Comparison of ENCODE assay signal across 17 cellular contexts in the genomic region with DNA sequence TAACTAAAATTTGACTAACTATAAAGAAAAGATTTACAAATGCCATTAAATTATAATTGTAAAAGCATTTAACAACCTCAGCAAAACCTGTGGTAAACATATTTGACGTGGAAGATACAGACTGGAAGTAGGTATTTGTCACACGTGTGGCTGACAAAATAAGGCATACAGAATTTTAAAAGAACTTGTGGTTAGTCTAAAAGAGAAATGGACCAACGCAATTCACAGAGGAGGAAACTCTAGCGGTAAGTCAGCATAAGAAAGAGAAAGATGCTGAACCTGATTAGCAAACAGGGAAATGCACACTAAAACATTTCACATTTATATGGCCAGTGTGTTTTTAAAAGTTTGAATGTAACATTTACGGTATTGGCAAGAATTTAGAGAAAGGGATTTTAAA. TPM values are rescaled to one million over a fixed set of nuclear protein-coding genes. Genes with fewer than 3 reads are reported as not detected.
DNase-seq lines count a peak whose midpoint lies in the region; ATAC-seq, FAIRE-seq and TF ChIP-seq lines count a peak whose summit lies in the region.
"Had no signal": no experiment of that assay in that cellular context is flagged by ENCODE, and none has a peak within 500 bp of the region (broad histone marks: within the 10 kb centered on the region; RNA-seq: fewer than 3 reads in every experiment).

No MANE protein-coding gene starts in this region.

- no peaks in the 10 kb centered on the region for H3K4me1 Mint-ChIP-seq in astrocyte (ENCODE audit: low read depth, unreplicated experiment)
- H3K4me1 Mint-ChIP-seq: CD14-positive monocyte had no signal

- DNase-seq in DND-41 (no peak), GDM1 (lab: John Stamatoyannopoulos, UW) (peak; percentile 29), astrocyte (ENCODE audit: low read depth) (no peak), NOMO-1 treated with dmso at 0.1 percent for 144 hours (lab: John Stamatoyannopoulos, UW; ENCODE audit: unreplicated experiment) (no peak), gastrocnemius medialis (no peak)
- DNase-seq: CD8-positive, alpha-beta T cell; COR-L47; DMS153; DMS79 treated with DMSO at 0.1 percent for 48 hours; GOT3; H9 had no signal

- FAIRE-seq in astrocyte (lab: Jason Lieb, UNC) = peak; percentile 29
- FAIRE-seq: A549, D721Med had no signal

- H3K9me3 ChIP-seq in DND-41 (ENCODE audit: insufficient read depth, low read length, severe bottlenecking) = no peaks in the 10 kb centered on the region
- no peaks in the 10 kb centered on the region for H3K9me3 ChIP-seq in Loucy (ENCODE audit: insufficient read depth, low read depth, low read length)
- no peaks in the 10 kb centered on the region for H3K9me3 ChIP-seq in astrocyte (ENCODE audit: insufficient read depth, low read depth, low read length)
- H3K9me3 ChIP-seq in gastrocnemius medialis = no peaks in the 10 kb centered on the region
- H3K9me3 ChIP-seq: A549 had no signal

- H3K4me2 ChIP-seq in DND-41 (ENCODE audit: insufficient read depth, low read length) (no peak overlapping the region), Loucy (ENCODE audit: low read depth, low read length, poor library complexity, severe bottlenecking) (peak overlapping the region; percentile 73), astrocyte (ENCODE audit: low read length) (no peak overlapping the region)
- H3K4me2 ChIP-seq: A549 had no signal

- H3K27me3 ChIP-seq in DND-41 (ENCODE audit: insufficient read depth, low read length, poor library complexity) = peaks cover 9% of the 10 kb centered on the region
- no peaks in the 10 kb centered on the region for H3K27me3 ChIP-seq in Loucy (ENCODE audit: insufficient read depth, low read length, poor library complexity, severe bottlenecking)
- H3K27me3 ChIP-seq in astrocyte (ENCODE audit: insufficient read depth, low read length) = no peaks in the 10 kb centered on the region
- no peaks in the 10 kb centered on the region for H3K27me3 ChIP-seq in gastrocnemius medialis

- no peaks in the 10 kb centered on the region for H3K9me3 Mint-ChIP-seq in astrocyte (ENCODE audit: unreplicated experiment)
- H3K9me3 Mint-ChIP-seq: CD14-positive monocyte; CD8-positive, alpha-beta T cell; H9 had no signal

- TF ChIP-seq CTCF in DND-41 (IDR thresholded peaks at IDR 0.05; ENCODE audit: borderline replicate concordance, extremely low read depth, low read length, poor library complexity, severe bottlenecking) (no peak), Loucy (conservative IDR thresholded peaks at IDR 0.05; ENCODE audit: low read length) (no peak), astrocyte (IDR thresholded peaks at IDR 0.05; ENCODE audit: insufficient read depth, low read depth, low read length) (no peak), gastrocnemius medialis (IDR thresholded peaks at IDR 0.05 in 4 of 5, conservative IDR thresholded peaks at IDR 0.05 in 1 of 5) (no peak)

- H3K9me2 ChIP-seq in Loucy (replicated peaks; ENCODE audit: low read depth, low read length) = no peaks in the 10 kb centered on the region

- intact Hi-C loops in gastrocnemius medialis (cut with DNase I; ENCODE audit: low total_unique reads) = no loop called here

- ATAC-seq in DND-41 (ENCODE audit: insufficient read depth, low read depth) (peak; percentile 42; the same call in 1 of the 3 replicates), GM18502 (IDR thresholded peaks at IDR 0.05; ENCODE audit: poor library complexity, unreplicated experiment) (no peak), gastrocnemius medialis (no peak), HG02763 (IDR thresholded peaks at IDR 0.05; ENCODE audit: unreplicated experiment) (no peak)
- ATAC-seq: A549; CD8-positive, alpha-beta T cell had no signal

- H2AFZ ChIP-seq in DND-41 (ENCODE audit: low read depth, low read length) (no peak overlapping the region), Loucy (ENCODE audit: low read length) (no peak overlapping the region), astrocyte (ENCODE audit: low read depth, low read length) (no peak overlapping the region)

- no peak overlapping the region for H3K27ac Mint-ChIP-seq in astrocyte (ENCODE audit: unreplicated experiment)
- H3K27ac Mint-ChIP-seq: CD14-positive monocyte; CD8-positive, alpha-beta T cell; H9 had no signal

- H4K20me1 ChIP-seq in DND-41 (ENCODE audit: insufficient read depth, low read length) (no peaks in the 10 kb centered on the region), Loucy (ENCODE audit: insufficient read depth, low read length, poor library complexity, severe bottlenecking) (no peaks in the 10 kb centered on the region), astrocyte (ENCODE audit: insufficient read depth, low read length) (no peaks in the 10 kb centered on the region)

- peaks cover 9% of the 10 kb centered on the region; the same call in 1 of the 2 replicates for H3F3A ChIP-seq in Loucy (ENCODE audit: low read depth)

- H3K36me3 Mint-ChIP-seq in astrocyte (ENCODE audit: low read depth, unreplicated experiment) = no peaks in the 10 kb centered on the region
- H3K36me3 Mint-ChIP-seq: CD14-positive monocyte; CD8-positive, alpha-beta T cell had no signal

- H3K4me3 Mint-ChIP-seq in astrocyte (ENCODE audit: unreplicated experiment) = no peak overlapping the region
- H3K4me3 Mint-ChIP-seq: CD14-positive monocyte; CD8-positive, alpha-beta T cell; H9 had no signal

- H3K27ac ChIP-seq in DND-41 (ENCODE audit: low read length) = no peak overlapping the region
- H3K27ac ChIP-seq in astrocyte (ENCODE audit: low read depth, low read length) = no peak overlapping the region
- H3K27ac ChIP-seq in gastrocnemius medialis = no peak overlapping the region
- H3K27ac ChIP-seq: A549 had no signal

- H3K4me3 ChIP-seq in DND-41 (ENCODE audit: low read depth in 1 of 2, low read length in 2 of 2) (no peak overlapping the region), Loucy (ENCODE audit: low read length, poor library complexity, severe bottlenecking) (peak overlapping the region; percentile 57), astrocyte (ENCODE audit: insufficient read depth, low read depth, low read length) (no peak overlapping the region), gastrocnemius medialis (no peak overlapping the region)
- H3K4me3 ChIP-seq: A549 had no signal

- H3K27me3 Mint-ChIP-seq in astrocyte (ENCODE audit: low read depth, unreplicated experiment) = no peaks in the 10 kb centered on the region

- TF ChIP-seq POLR2A in gastrocnemius medialis (IDR thresholded peaks at IDR 0.05) = no peak

- H3K9ac ChIP-seq in DND-41 (ENCODE audit: low read depth, low read length) = no peak overlapping the region
- H3K9ac ChIP-seq in Loucy (ENCODE audit: low read depth, low read length, poor library complexity, severe bottlenecking) = peak overlapping the region; percentile 17
- H3K9ac ChIP-seq in astrocyte (ENCODE audit: low read length) = no peak overlapping the region

- no peaks in the 10 kb centered on the region for H3K4me1 ChIP-seq in DND-41 (ENCODE audit: insufficient read depth, low read length)
- peaks cover 32% of the 10 kb centered on the region for H3K4me1 ChIP-seq in Loucy (ENCODE audit: insufficient read depth, low read length, poor library complexity, severe bottlenecking)
- H3K4me1 ChIP-seq in astrocyte (ENCODE audit: insufficient read depth, low read length) = no peaks in the 10 kb centered on the region
- H3K4me1 ChIP-seq in gastrocnemius medialis = no peaks in the 10 kb centered on the region
- H3K4me1 ChIP-seq: A549 had no signal

- in situ Hi-C loops in gastrocnemius medialis (cut with MboI; ENCODE audit: low sequenced_read_pairs in 4 of 4) = no loop called here

- no peaks in the 10 kb centered on the region for H3K79me2 ChIP-seq in DND-41 (ENCODE audit: insufficient read depth, low read length)
- H3K79me2 ChIP-seq in Loucy (ENCODE audit: insufficient read depth, low read length) = no peaks in the 10 kb centered on the region
- no peaks in the 10 kb centered on the region for H3K79me2 ChIP-seq in astrocyte (ENCODE audit: insufficient read depth, low read length)

- no peaks in the 10 kb centered on the region for H3K36me3 ChIP-seq in DND-41 (ENCODE audit: insufficient read depth, low read length)
- H3K36me3 ChIP-seq in Loucy (ENCODE audit: insufficient read depth, low read length) = no peaks in the 10 kb centered on the region
- no peaks in the 10 kb centered on the region for H3K36me3 ChIP-seq in astrocyte (ENCODE audit: insufficient read depth, low read length)
- no peaks in the 10 kb centered on the region for H3K36me3 ChIP-seq in gastrocnemius medialis

RNA-seq across cellular contexts. Expression of gene KCNH8, which starts 35.3 kb away (rescaled TPM):
- total RNA-seq in astrocyte = 0.10 and 0.45 TPM in 2 replicates
- not detected for total RNA-seq in gastrocnemius medialis
